In the genomic region with DNA sequence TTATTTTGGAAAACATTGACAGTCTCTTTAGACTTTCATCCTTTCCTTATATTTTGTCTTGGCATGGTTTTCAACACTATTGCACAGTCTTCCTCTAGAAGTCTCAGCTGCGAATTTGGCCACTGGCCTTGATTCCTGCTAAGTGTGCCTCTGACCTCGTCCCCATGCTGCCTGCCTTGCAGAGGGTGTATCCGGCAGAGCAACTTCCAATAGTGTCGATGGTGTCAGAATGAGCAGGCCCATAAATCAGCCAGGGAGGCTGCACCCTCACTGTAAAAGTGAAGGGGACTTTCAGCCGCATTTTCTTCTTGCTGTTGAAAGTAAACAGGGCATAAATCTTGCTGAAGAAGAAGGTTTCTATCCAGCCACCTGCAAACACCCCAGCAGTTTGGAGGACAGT, we compare ENCODE assay signal across 24 cellular contexts.
DNase-seq lines count a peak whose midpoint lies in the region; ATAC-seq, FAIRE-seq and TF ChIP-seq lines count a peak whose summit lies in the region.
"Had no signal": no experiment of that assay in that cellular context is flagged by ENCODE, and none has a peak within 500 bp of the region (broad histone marks: within the 10 kb centered on the region; RNA-seq: fewer than 3 reads in every experiment).

No MANE protein-coding gene starts in this region.

- in situ Hi-C loops in K562 (cut with MboI) (no loop called here), transverse colon (cut with MboI; ENCODE audit: low pct_ligation_motif_present in 1 of 4, low pct_unique_long_range_greater_than_20kb in 1 of 4, low sequenced_read_pairs in 3 of 4) (no loop called here)

- no TSS peak for BruUV-seq in K562 (replicated peaks; lab: Mats Ljungman, UMichigan)

- H3K27me3 ChIP-seq in left ventricle myocardium inferior (ENCODE audit: low read depth) (no peaks in the 10 kb centered on the region), K562 (ENCODE audit: control insufficient read depth in 2 of 2, insufficient read depth in 2 of 2, low read length in 2 of 2) (peaks cover 0 to 18% of the 10 kb centered on the region in 2 experiments; a peak in 2 of 5 replicates), transverse colon (no peaks in the 10 kb centered on the region)
- H3K27me3 ChIP-seq: BLaER1 treated with 17β-estradiol and CSF1 and Interleukin-3, amounts not matched to agents 10 nM and 100 nM; breast epithelium; esophagus muscularis mucosa; sigmoid colon; thyroid gland had no signal

- H3K27ac ChIP-seq in left ventricle myocardium inferior (replicated peaks) (no peak overlapping the region), K562 (ENCODE audit: extremely low read depth, low read depth, low read length) (no peak overlapping the region), transverse colon (no peak overlapping the region)
- H3K27ac ChIP-seq: BLaER1 treated with 17β-estradiol and CSF1 and Interleukin-3, amounts not matched to agents 10 nM and 100 nM; breast epithelium; coronary artery; esophagus muscularis mucosa; sigmoid colon; thyroid gland had no signal

- POLR2A ChIA-PET in K562 (lab: Yijun Ruan, JAX), result no interaction called here

- peak; percentile 11 to 65 for ATAC-seq in left cardiac atrium
- ATAC-seq in K562, result no peak
- ATAC-seq: SK-N-SH treated with all-trans-retinoic acid at 6 μM for 48 hours; stimulated activated naive CD8-positive, alpha-beta T cell treated with anti-CD3 and anti-CD28 coated beads, Interleukin-15, amount 100 ng/mL, for 72 hours had no signal

- H3K9ac ChIP-seq in K562 (ENCODE audit: insufficient read depth in 1 of 2, low read depth in 2 of 2, low read length in 2 of 2), result no peak overlapping the region
- H3K9ac ChIP-seq: BLaER1 treated with 17β-estradiol and CSF1 and Interleukin-3, amounts not matched to agents 10 nM and 100 nM had no signal

- no peak for TF ChIP-seq RAD21 in K562 (CRISPR knock-in tag; conservative IDR thresholded peaks at IDR 0.05 in 1 of 2, IDR thresholded peaks at IDR 0.05 in 1 of 2)

- FAIRE-seq in K562 (lab: Jason Lieb, UNC), result no peak

- TF ChIP-seq POLR2A in K562 (conservative IDR thresholded peaks at IDR 0.05), result no peak
- no peak for TF ChIP-seq POLR2A in transverse colon (IDR thresholded peaks at IDR 0.05)
- no peak for TF ChIP-seq POLR2A in lower leg skin (IDR thresholded peaks at IDR 0.05)

- H3K9me3 ChIP-seq in left ventricle myocardium inferior (replicated peaks) (peaks cover 8% of the 10 kb centered on the region), K562 (replicated peaks; ENCODE audit: control insufficient read depth, insufficient read depth, low read depth, low read length) (no peaks in the 10 kb centered on the region), transverse colon (no peaks in the 10 kb centered on the region)
- H3K9me3 ChIP-seq: BLaER1 treated with 17β-estradiol and CSF1 and Interleukin-3, amounts not matched to agents 10 nM and 100 nM; sigmoid colon; thyroid gland had no signal

- CTCF ChIA-PET in K562 (lab: Yijun Ruan, JAX; ENCODE audit: low intra/inter-chr PET ratio), result no interaction called here

- 0% methylated on average over 5 of the region's 5 CpGs for WGBS in K562 (ENCODE audit: insufficient coverage, low coverage, missing lambda C conversion rate)
- 5 to 19% methylated on average over 3 to 5 of the region's 5 CpGs for WGBS in transverse colon (ENCODE audit: low coverage in 1 of 2), 2 donors
- 34 to 54% methylated on average over 5 of the region's 5 CpGs for WGBS in lower leg skin, 2 donors

- H4K20me1 ChIP-seq in K562 (replicated peaks; ENCODE audit: control insufficient read depth, insufficient read depth, low read length), result no peaks in the 10 kb centered on the region
- H4K20me1 ChIP-seq: BLaER1 treated with 17β-estradiol and CSF1 and Interleukin-3, amounts not matched to agents 10 nM and 100 nM had no signal

- intact Hi-C loops in left cardiac atrium (cut with DNase I), result no loop called here
- intact Hi-C loops in left ventricle myocardium inferior (cut with micrococcal nuclease), result no loop called here
- intact Hi-C loops in K562 (cut with micrococcal nuclease), result no loop called here
- intact Hi-C loops in transverse colon (cut with DNase I; ENCODE audit: low total_unique reads), result no loop called here
- intact Hi-C loops in lower leg skin (cut with DNase I; ENCODE audit: low total_unique reads), result no loop called here

- no peaks in the 10 kb centered on the region for H3K36me3 ChIP-seq in left ventricle myocardium inferior
- H3K36me3 ChIP-seq in K562 (ENCODE audit: control insufficient read depth, insufficient read depth, low read length), result no peaks in the 10 kb centered on the region
- H3K36me3 ChIP-seq in transverse colon, result no peaks in the 10 kb centered on the region
- H3K36me3 ChIP-seq: BLaER1 treated with 17β-estradiol and CSF1 and Interleukin-3, amounts not matched to agents 10 nM and 100 nM; breast epithelium; esophagus muscularis mucosa; sigmoid colon; thyroid gland had no signal

- no peaks in the 10 kb centered on the region for H3K9me1 ChIP-seq in K562 (ENCODE audit: control insufficient read depth, insufficient read depth, low read length)

- TF ChIP-seq CTCF in left ventricle myocardium inferior (IDR thresholded peaks at IDR 0.05; ENCODE audit: borderline replicate concordance), result no peak
- TF ChIP-seq CTCF in K562 (IDR thresholded peaks at IDR 0.05 in 2 of 3, conservative IDR thresholded peaks at IDR 0.05 in 1 of 3; ENCODE audit: insufficient read depth in 2 of 3, low read depth in 1 of 3, low read length in 3 of 3), result no peak
- TF ChIP-seq CTCF in transverse colon (IDR thresholded peaks at IDR 0.05), result no peak
- no peak for TF ChIP-seq CTCF in lower leg skin (IDR thresholded peaks at IDR 0.05)

- H3K4me1 ChIP-seq in left ventricle myocardium inferior (no peaks in the 10 kb centered on the region), K562 (replicated peaks in 1 of 2; ENCODE audit: control insufficient read depth in 2 of 2, insufficient read depth in 2 of 2, low read length in 2 of 2) (no peaks in the 10 kb centered on the region), transverse colon (peaks cover 0 to 7% (median 2%) of the 10 kb centered on the region in 4 donors)
- H3K4me1 ChIP-seq: BLaER1 treated with 17β-estradiol and CSF1 and Interleukin-3, amounts not matched to agents 10 nM and 100 nM; breast epithelium; esophagus muscularis mucosa; sigmoid colon had no signal

- TF ChIP-seq EP300 in K562 (IDR thresholded peaks at IDR 0.05; ENCODE audit: low read length), result no peak
- TF ChIP-seq EP300 in transverse colon (IDR thresholded peaks at IDR 0.05; ENCODE audit: low read depth), result no peak

- DNase-seq in left cardiac atrium (no peak), left ventricle myocardium inferior (no peak), NCI-H2107 (lab: John Stamatoyannopoulos, UW) (peak; percentile 23), K562 (ENCODE audit: extremely low read depth in 1 of 4, low spot score in 3 of 4) (no peak), transverse colon (peak; percentile 50), OCI-M2 (lab: John Stamatoyannopoulos, UW; ENCODE audit: unreplicated experiment) (no peak), lower leg skin (ENCODE audit: low spot score in 2 of 2) (no peak), NCI-H526 treated with DMSO at 0.1 percent for 48 hours (lab: John Stamatoyannopoulos, UW) (no peak)
- DNase-seq: activated CD4-positive, alpha-beta T cell treated with anti-CD3 and anti-CD28 coated beads for 48 hours; activated naive CD4-positive, alpha-beta T cell treated with Interleukin-2 at 50 U/mL for 16 hours; activated T-cell treated with anti-CD3 and anti-CD28 coated beads, Interleukin-2, amount 50 U/mL, for 48 hours; amygdala; Calu3; foreskin melanocyte; KG1; sigmoid colon; stimulated activated naive CD8-positive, alpha-beta T cell treated with anti-CD3 and anti-CD28 coated beads, Interleukin-15, amount 100 ng/mL, for 72 hours; thyroid gland had no signal

- H2AFZ ChIP-seq in K562 (ENCODE audit: low read depth, low read length), result no peak overlapping the region

- H3K4me2 ChIP-seq in K562 (ENCODE audit: insufficient read depth, low read length), result no peak overlapping the region
- H3K4me2 ChIP-seq: BLaER1 treated with 17β-estradiol and CSF1 and Interleukin-3, amounts not matched to agents 10 nM and 100 nM had no signal

- no peaks in the 10 kb centered on the region for H3K79me2 ChIP-seq in K562 (ENCODE audit: control insufficient read depth, insufficient read depth, low read length)

- H3K4me3 ChIP-seq in left ventricle myocardium inferior (no peak overlapping the region), K562 (no peak overlapping the region), transverse colon (no peak overlapping the region), lower leg skin (ENCODE audit: low read depth, poor library complexity, severe bottlenecking) (no peak overlapping the region)
- H3K4me3 ChIP-seq: BLaER1 treated with 17β-estradiol and CSF1 and Interleukin-3, amounts not matched to agents 10 nM and 100 nM; breast epithelium; coronary artery; esophagus muscularis mucosa; lung; sigmoid colon; thyroid gland had no signal

TF ChIP-seq in K562, 482 proteins besides CTCF, POLR2A, EP300 and RAD21:
- TF ChIP-seq CEBPB (tag; IDR thresholded peaks at IDR 0.05), result no peak
- TF ChIP-seq, protein P1, sequence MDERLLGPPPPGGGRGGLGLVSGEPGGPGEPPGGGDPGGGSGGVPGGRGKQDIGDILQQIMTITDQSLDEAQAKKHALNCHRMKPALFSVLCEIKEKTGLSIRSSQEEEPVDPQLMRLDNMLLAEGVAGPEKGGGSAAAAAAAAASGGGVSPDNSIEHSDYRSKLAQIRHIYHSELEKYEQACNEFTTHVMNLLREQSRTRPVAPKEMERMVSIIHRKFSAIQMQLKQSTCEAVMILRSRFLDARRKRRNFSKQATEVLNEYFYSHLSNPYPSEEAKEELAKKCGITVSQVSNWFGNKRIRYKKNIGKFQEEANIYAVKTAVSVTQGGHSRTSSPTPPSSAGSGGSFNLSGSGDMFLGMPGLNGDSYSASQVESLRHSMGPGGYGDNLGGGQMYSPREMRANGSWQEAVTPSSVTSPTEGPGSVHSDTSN (CRISPR knock-in tag; IDR thresholded peaks at IDR 0.05; ENCODE audit: low read depth), result no peak
- TF ChIP-seq, protein P1 (tag; conservative IDR thresholded peaks at IDR 0.05; ENCODE audit: low read depth), result peak; percentile 54

Comparison
In these comparisons a context has a peak if more than half of its experiments do, and no peak if none do; other contexts are left out.
1. DNase-seq: peak in NCI-H2107 (single experiment) and transverse colon (single experiment); none in left cardiac atrium (single experiment), left ventricle myocardium inferior (single experiment), K562 (0 of 4), OCI-M2 (single experiment), lower leg skin (0 of 2) and NCI-H526 treated with DMSO at 0.1 percent for 48 hours (single experiment).